In genomic region chr3:26108846-26109489, GRCh38 we compare ENCODE assay signal across 22 cellular contexts.
A peak's percentile ranks its signal among the peaks of the same experiment; 100 is the strongest.
DNase-seq lines count a peak whose midpoint lies in the region; FAIRE-seq and TF ChIP-seq lines count a peak whose summit lies in the region.
"Had no signal": no experiment of that assay in that cellular context is flagged by ENCODE, and none has a peak within 500 bp of the region (broad histone marks: within the 10 kb centered on the region; RNA-seq: fewer than 3 reads in every experiment).

No MANE protein-coding gene starts in this region.

- H3K14ac ChIP-seq in mesenchymal stem cell (ENCODE audit: low read length in 2 of 2): no peak overlapping the region

- no peak overlapping the region for H3K27ac ChIP-seq in mesenchymal stem cell (ENCODE audit: low read length, poor library complexity, severe bottlenecking)
- no peak overlapping the region for H3K27ac ChIP-seq in smooth muscle cell (ENCODE audit: low read depth)
- H3K27ac ChIP-seq: GM23248, PC-9 had no signal

- H2BK120ac ChIP-seq in mesenchymal stem cell (ENCODE audit: low read depth, low read length): no peak overlapping the region

- H3K4me1 ChIP-seq in mesenchymal stem cell (ENCODE audit: control insufficient read depth, insufficient read depth, low read depth, low read length) (peaks cover 2% of the 10 kb centered on the region), smooth muscle cell (ENCODE audit: low read depth) (no peaks in the 10 kb centered on the region)
- H3K4me1 ChIP-seq: BE2C, HAP-1 had no signal

- H3K4ac ChIP-seq in mesenchymal stem cell (ENCODE audit: low read depth in 1 of 2, low read length in 2 of 2): no peak overlapping the region

- peaks cover 26% of the 10 kb centered on the region for H3K9me3 ChIP-seq in mesenchymal stem cell (ENCODE audit: control insufficient read depth, low read length)
- H3K9me3 ChIP-seq in smooth muscle cell (replicated peaks; ENCODE audit: low read depth): no peaks in the 10 kb centered on the region
- H3K9me3 ChIP-seq: BE2C, HAP-1, MG63 had no signal

- peak overlapping the region; percentile 65 for H2AK5ac ChIP-seq in mesenchymal stem cell (ENCODE audit: low read length, severe bottlenecking)

- peak; percentile 99 for FAIRE-seq in A204.1 (lab: Jason Lieb, UNC)
- peak; percentile 99 for FAIRE-seq in G401.6 (lab: Jason Lieb, UNC)
- FAIRE-seq in TTC549 (lab: Jason Lieb, UNC): peak; percentile 96
- FAIRE-seq: GM12891 had no signal

- 100% methylated on average over 1 of the region's 2 CpGs for WGBS in mesenchymal stem cell
- WGBS in smooth muscle cell (ENCODE audit: low lambda C conversion rate): 88% methylated on average over 2 of the region's 2 CpGs

- no peaks in the 10 kb centered on the region for H3K36me3 ChIP-seq in mesenchymal stem cell (ENCODE audit: control insufficient read depth in 1 of 2, insufficient read depth in 2 of 2, low read depth in 1 of 2, low read length in 2 of 2)
- no peaks in the 10 kb centered on the region for H3K36me3 ChIP-seq in H7 (replicated peaks; ENCODE audit: control insufficient read depth, insufficient read depth, low read length)
- no peaks in the 10 kb centered on the region for H3K36me3 ChIP-seq in smooth muscle cell (ENCODE audit: low read depth)
- H3K36me3 ChIP-seq: BE2C, HAP-1, MG63 had no signal

- H3K18ac ChIP-seq in mesenchymal stem cell (ENCODE audit: low read depth in 1 of 2, low read length in 2 of 2): no peak overlapping the region

- H3K27me3 ChIP-seq in mesenchymal stem cell (ENCODE audit: control insufficient read depth in 1 of 2, insufficient read depth in 1 of 2, low read length in 2 of 2) (no peaks in the 10 kb centered on the region), H7 (ENCODE audit: control insufficient read depth, insufficient read depth, low read length) (no peaks in the 10 kb centered on the region), smooth muscle cell (ENCODE audit: low read depth) (no peaks in the 10 kb centered on the region)
- H3K27me3 ChIP-seq: BE2C, MG63 had no signal

- H3K4me2 ChIP-seq in mesenchymal stem cell (ENCODE audit: low read length, poor library complexity, severe bottlenecking) (no peak overlapping the region), smooth muscle cell (no peak overlapping the region)
- H3K4me2 ChIP-seq: PC-9 had no signal

- no peaks in the 10 kb centered on the region for H3K79me1 ChIP-seq in mesenchymal stem cell (replicated peaks; ENCODE audit: low read length, poor library complexity, severe bottlenecking)

- H3F3A ChIP-seq in smooth muscle cell (ENCODE audit: low read depth): no peaks in the 10 kb centered on the region

- H4K8ac ChIP-seq in mesenchymal stem cell (ENCODE audit: low read length): no peak overlapping the region

- H4K91ac ChIP-seq in mesenchymal stem cell (ENCODE audit: low read length): no peak overlapping the region

- H3K9ac ChIP-seq in mesenchymal stem cell (ENCODE audit: low read length): no peak overlapping the region
- H3K9ac ChIP-seq in smooth muscle cell (ENCODE audit: low read depth): no peak overlapping the region
- H3K9ac ChIP-seq: GM23248 had no signal

- H2BK15ac ChIP-seq in mesenchymal stem cell (ENCODE audit: low read depth, poor library complexity, severe bottlenecking): no peak overlapping the region

- no peak overlapping the region for H2BK12ac ChIP-seq in mesenchymal stem cell (ENCODE audit: low read length in 2 of 2)

- H3K4me3 ChIP-seq in mesenchymal stem cell (ENCODE audit: insufficient read depth in 1 of 2, low read depth in 1 of 2, low read length in 2 of 2) (no peak overlapping the region), H7 (ENCODE audit: insufficient read depth, low read depth, low read length) (no peak overlapping the region), smooth muscle cell (no peak overlapping the region)
- H3K4me3 ChIP-seq: GM23248, HAP-1, MG63, PC-9 had no signal

- H3K23ac ChIP-seq in mesenchymal stem cell (ENCODE audit: low read length in 2 of 2): no peak overlapping the region

- no peaks in the 10 kb centered on the region for H3K79me2 ChIP-seq in smooth muscle cell (ENCODE audit: low read depth)

- DNase-seq in mesenchymal stem cell (no peak), H7 (no peak), foreskin melanocyte (no peak), smooth muscle cell (lab: John Stamatoyannopoulos, UW; ENCODE audit: unreplicated experiment) (no peak)
- DNase-seq: BE2C, DMS79 treated with DMSO at 0.1 percent for 48 hours, GM23248, MG63, NCI-H1092 treated with DMSO at 0.1 percent for 48 hours, NCI-H1436 treated with DMSO at 0.1 percent for 48 hours, NCI-H1930, NCI-H226, NCI-H524, NCI-H774, PC-9, SIG-M5, T-cell had no signal

- H4K20me1 ChIP-seq in smooth muscle cell (ENCODE audit: low read depth): no peaks in the 10 kb centered on the region

- H2AFZ ChIP-seq in mesenchymal stem cell (ENCODE audit: low read depth, low read length) (no peak overlapping the region), smooth muscle cell (ENCODE audit: low read depth) (no peak overlapping the region)
- H2AFZ ChIP-seq: GM23248, PC-9 had no signal

- no peak overlapping the region for H2BK5ac ChIP-seq in mesenchymal stem cell (ENCODE audit: low read depth, low read length, poor library complexity, severe bottlenecking)

- no peak for TF ChIP-seq CTCF in smooth muscle cell (IDR thresholded peaks at IDR 0.05; ENCODE audit: borderline replicate concordance, insufficient read depth, poor library complexity, severe bottlenecking)
